12 cellular contexts compared by ENCODE assay signal in genomic region chr2:136134126-136134525, GRCh38. TPM values are rescaled to one million over a fixed set of nuclear protein-coding genes. Genes with fewer than 3 reads are reported as not detected.
DNase-seq lines count a peak whose midpoint lies in the region; ATAC-seq and TF ChIP-seq lines count a peak whose summit lies in the region.
"Had no signal": no experiment of that assay in that cellular context is flagged by ENCODE, and none has a peak within 500 bp of the region (broad histone marks: within the 10 kb centered on the region; RNA-seq: fewer than 3 reads in every experiment).

No MANE protein-coding gene starts in this region.

- H3F3A ChIP-seq in DOHH2 (ENCODE audit: control insufficient read depth, insufficient read depth): peaks cover 51% of the 10 kb centered on the region

- peak overlapping the region; percentile 86 for H3K4me2 ChIP-seq in DOHH2 (ENCODE audit: low read length)

- H3K9me3 ChIP-seq in DOHH2 (ENCODE audit: control insufficient read depth, insufficient read depth, low read length): no peaks in the 10 kb centered on the region

- peak overlapping the region; percentile 96 to 99 for H3K27ac Mint-ChIP-seq in effector memory CD8-positive, alpha-beta T cell
- H3K27ac Mint-ChIP-seq: nephron had no signal

- no peak for TF ChIP-seq CTCF in DOHH2 (IDR thresholded peaks at IDR 0.05; ENCODE audit: low read depth, low read length, poor library complexity, severe bottlenecking)

- no peaks in the 10 kb centered on the region for H3K79me2 ChIP-seq in DOHH2 (ENCODE audit: control insufficient read depth, low read length)

- peaks cover 0 to 1% of the 10 kb centered on the region in 2 donors for H3K9me3 Mint-ChIP-seq in effector memory CD8-positive, alpha-beta T cell

- no peaks in the 10 kb centered on the region for H3K27me3 Mint-ChIP-seq in effector memory CD8-positive, alpha-beta T cell

- no peaks in the 10 kb centered on the region; the same call in 1 of the 2 replicates for H3K36me3 ChIP-seq in DOHH2 (ENCODE audit: control insufficient read depth, low read length)
- H3K36me3 ChIP-seq: cardiac muscle cell had no signal

- H3K36me3 Mint-ChIP-seq in effector memory CD8-positive, alpha-beta T cell (ENCODE audit: insufficient read depth): peaks cover 81% of the 10 kb centered on the region

- H3K4me1 ChIP-seq in DOHH2 (ENCODE audit: control insufficient read depth, low read length): peaks cover 98% of the 10 kb centered on the region

- no peaks in the 10 kb centered on the region for H3K9me2 ChIP-seq in DOHH2 (replicated peaks; ENCODE audit: control insufficient read depth, low read length)

- H3K27me3 ChIP-seq in DOHH2 (ENCODE audit: control insufficient read depth, low read length): no peaks in the 10 kb centered on the region
- H3K27me3 ChIP-seq: cardiac muscle cell had no signal

- ATAC-seq in HG03354 (IDR thresholded peaks at IDR 0.05; ENCODE audit: poor library complexity, severe bottlenecking, unreplicated experiment) (peak; percentile 37), GM21423 (IDR thresholded peaks at IDR 0.05; ENCODE audit: unreplicated experiment) (no peak), GM18502 (IDR thresholded peaks at IDR 0.05; ENCODE audit: poor library complexity, unreplicated experiment) (no peak)
- ATAC-seq in effector memory CD8-positive, alpha-beta T cell (replicated peaks): no peak

- peak overlapping the region; percentile 92 for H3K27ac ChIP-seq in DOHH2 (ENCODE audit: low read depth, low read length)
- H3K27ac ChIP-seq: cardiac muscle cell had no signal

- DNase-seq in activated CD4-positive, alpha-beta T cell treated with anti-CD3 and anti-CD28 coated beads for 4 hours: peak; percentile 49 to 53
- no peak for DNase-seq in effector memory CD8-positive, alpha-beta T cell
- no peak for DNase-seq in NCI-H2081 (lab: John Stamatoyannopoulos, UW)
- no peak for DNase-seq in mesenteric fat pad (ENCODE audit: low spot score)
- DNase-seq: head of caudate nucleus, NCI-H1930 had no signal

- H4K20me1 ChIP-seq in DOHH2 (ENCODE audit: control insufficient read depth, insufficient read depth, low read depth, low read length): no peaks in the 10 kb centered on the region

- H3K4me1 Mint-ChIP-seq in effector memory CD8-positive, alpha-beta T cell (ENCODE audit: low read depth in 2 of 2): peaks cover 84 to 88% of the 10 kb centered on the region in 2 donors

- H3K4me3 ChIP-seq in DOHH2 (ENCODE audit: low read length): peak overlapping the region; percentile 58
- H3K4me3 ChIP-seq: cardiac muscle cell had no signal

- peak overlapping the region; percentile 61 to 78 for H3K4me3 Mint-ChIP-seq in effector memory CD8-positive, alpha-beta T cell
- H3K4me3 Mint-ChIP-seq: nephron had no signal

RNA-seq across cellular contexts. Expression of gene CXCR4, which starts 16.2 kb away (rescaled TPM):
- 13.2 TPM for total RNA-seq in mesenteric fat pad

Comparison
In these comparisons a context has a peak if more than half of its experiments do, and no peak if none do; other contexts are left out.
1. DNase-seq: peak in activated CD4-positive, alpha-beta T cell treated with anti-CD3 and anti-CD28 coated beads for 4 hours (2 of 2); none in effector memory CD8-positive, alpha-beta T cell (0 of 3), NCI-H2081 (0 of 2) and mesenteric fat pad (single experiment).